In genomic region chr9:134135343-134136116, GRCh38 we compare ENCODE assay signal across 8 cellular contexts. TPM values are rescaled to one million over a fixed set of nuclear protein-coding genes. Genes with fewer than 3 reads are reported as not detected.
DNase-seq lines count a peak whose midpoint lies in the region; ATAC-seq and TF ChIP-seq lines count a peak whose summit lies in the region.

Gene WDR5, plus strand, starts transcription at chr9:134136082. Its CDS starts 3,796 bp downstream, at chr9:134139878.

- peaks cover 0 to 15% of the 10 kb centered on the region in 2 donors for H3K36me3 ChIP-seq in left lung

- no peaks in the 10 kb centered on the region for H3K9me3 Mint-ChIP-seq in dendritic cell treated with granulocyte-macrophage colony-stimulating factor and Interleukin-4, amounts not matched to agents 40 ng/mL and 50 ng/mL, for 4 days

- H3K27ac Mint-ChIP-seq in dendritic cell treated with granulocyte-macrophage colony-stimulating factor and Interleukin-4, amounts not matched to agents 40 ng/mL and 50 ng/mL, for 4 days = peak within 1 kb of the TSS; percentile 94

- H3K36me3 Mint-ChIP-seq in dendritic cell treated with granulocyte-macrophage colony-stimulating factor and Interleukin-4, amounts not matched to agents 40 ng/mL and 50 ng/mL, for 4 days (ENCODE audit: low read depth) = peaks cover 47% of the 10 kb centered on the region

- H3K4me3 Mint-ChIP-seq in dendritic cell treated with granulocyte-macrophage colony-stimulating factor and Interleukin-4, amounts not matched to agents 40 ng/mL and 50 ng/mL, for 4 days = peak within 1 kb of the TSS; percentile 97

- H3K4me1 Mint-ChIP-seq in dendritic cell treated with granulocyte-macrophage colony-stimulating factor and Interleukin-4, amounts not matched to agents 40 ng/mL and 50 ng/mL, for 4 days (ENCODE audit: low read depth) = peaks cover 45% of the 10 kb centered on the region

- peaks cover 28 to 48% of the 10 kb centered on the region in 2 donors for H3K4me1 ChIP-seq in left lung

- H3K27me3 Mint-ChIP-seq in dendritic cell treated with granulocyte-macrophage colony-stimulating factor and Interleukin-4, amounts not matched to agents 40 ng/mL and 50 ng/mL, for 4 days = no peaks in the 10 kb centered on the region

- peak; percentile 54 for ATAC-seq in GM19025 (IDR thresholded peaks at IDR 0.05; ENCODE audit: low read depth, unreplicated experiment)
- peak; percentile 59 for ATAC-seq in HG03439 (IDR thresholded peaks at IDR 0.05; ENCODE audit: unreplicated experiment)
- ATAC-seq in left lung = peak; percentile 85

- TF ChIP-seq CTCF in left lung (IDR thresholded peaks at IDR 0.05) = no peak

- H3K27me3 ChIP-seq in left lung = no peaks in the 10 kb centered on the region

- peak within 1 kb of the TSS; percentile 86 to 90 for H3K27ac ChIP-seq in left lung

- peak within 1 kb of the TSS; percentile 79 to 82 for H3K4me3 ChIP-seq in left lung

- no peaks in the 10 kb centered on the region for H3K9me3 ChIP-seq in left lung

- DNase-seq in AG20443 (ENCODE audit: low spot score) (peak; percentile 100), NCI-H748 treated with DMSO at 0.1 percent for 48 hours (lab: John Stamatoyannopoulos, UW) (peak; percentile 77), left lung (peak; percentile 93 to 97)
- DNase-seq in activated CD4-positive, alpha-beta T cell treated with anti-CD3 and anti-CD28 coated beads, Interleukin-2, amount 50 U/mL, for 4 hours = peak; percentile 84 to 87
- peak; percentile 89 to 92 for DNase-seq in stimulated activated CD4-positive, alpha-beta T cell treated with anti-CD3 and anti-CD28 coated beads, Interleukin-2, amount 100 ng/mL, for 24 hours

- intact Hi-C loops in dendritic cell treated with granulocyte-macrophage colony-stimulating factor and Interleukin-4, amounts not matched to agents 40 ng/mL and 50 ng/mL, for 4 days (cut with micrococcal nuclease) = loop anchor here (1.0 kb wide), 1 partner anchor 29 kb away; the partner anchor contains the start of gene RNU6ATAC
- intact Hi-C loops in left lung (cut with DNase I) = no loop called here

RNA-seq across cellular contexts. Expression of gene WDR5, which starts in this region (rescaled TPM):
- total RNA-seq in left lung = 10 to 100 TPM; 23.7 to 32.2 TPM

Comparison
In these comparisons a context has a peak if more than half of its experiments do, and no peak if none do; other contexts are left out.
1. Peak in every context shown above with its lines: DNase-seq, ATAC-seq, H3K4me3 ChIP-seq and H3K27ac ChIP-seq.